ENCODE assay signal across 19 cellular contexts in genomic region chr11:33898957-33899356, GRCh38. TPM values are rescaled to one million over a fixed set of nuclear protein-coding genes. Genes with fewer than 3 reads are reported as not detected.
DNase-seq lines count a peak whose midpoint lies in the region; ATAC-seq and TF ChIP-seq lines count a peak whose summit lies in the region.
"Had no signal": no experiment of that assay in that cellular context is flagged by ENCODE, and none has a peak within 500 bp of the region (broad histone marks: within the 10 kb centered on the region; RNA-seq: fewer than 3 reads in every experiment).

No MANE protein-coding gene starts in this region.

- intact Hi-C loops in activated CD4-positive, alpha-beta T cell treated with anti-CD3 and anti-CD28 coated beads, Interleukin-2, amount 10 ng/mL, durations not matched to agents 24 days and 14 days (cut with micrococcal nuclease): loop anchor here (10.0 kb wide), 1 partner anchor 346 kb away; no protein-coding TSS in a partner anchor
- intact Hi-C loops in Calu3 (cut with micrococcal nuclease; ENCODE audit: unreplicated experiment): no loop called here

- H3K4me3 ChIP-seq in muscle layer of duodenum (ENCODE audit: low read depth in 1 of 2, low read length in 2 of 2) (no peak overlapping the region), thoracic aorta (no peak overlapping the region)
- H3K4me3 ChIP-seq: HAP-1 had no signal

- no peaks in the 10 kb centered on the region for H3K9me3 ChIP-seq in muscle layer of duodenum (ENCODE audit: control insufficient read depth in 1 of 2, low read length in 2 of 2)
- no peaks in the 10 kb centered on the region for H3K9me3 ChIP-seq in thoracic aorta
- H3K9me3 ChIP-seq: HAP-1 had no signal

- H3K27ac Mint-ChIP-seq in endothelial cell (ENCODE audit: unreplicated experiment) (peak overlapping the region; percentile 8), Calu3 (ENCODE audit: unreplicated experiment) (no peak overlapping the region)
- H3K27ac Mint-ChIP-seq in activated CD4-positive, alpha-beta T cell treated with anti-CD3 and anti-CD28 coated beads, Interleukin-2, amount 10 ng/mL, durations not matched to agents 24 days and 14 days: no peak overlapping the region
- H3K27ac Mint-ChIP-seq: activated CD4-positive, alpha-beta memory T cell treated with anti-CD3 and anti-CD28 coated beads, Interleukin-2, amount 10 ng/mL, durations not matched to agents 7 days and 5 days; CD8-positive, alpha-beta T cell; immature natural killer cell; natural killer cell had no signal

- H3K27me3 Mint-ChIP-seq in endothelial cell (ENCODE audit: unreplicated experiment) (no peaks in the 10 kb centered on the region), Calu3 (ENCODE audit: unreplicated experiment) (peaks cover 67% of the 10 kb centered on the region)
- peaks cover 57% of the 10 kb centered on the region for H3K27me3 Mint-ChIP-seq in activated CD4-positive, alpha-beta T cell treated with anti-CD3 and anti-CD28 coated beads, Interleukin-2, amount 10 ng/mL, durations not matched to agents 24 days and 14 days
- H3K27me3 Mint-ChIP-seq: dendritic cell treated with granulocyte-macrophage colony-stimulating factor and Interleukin-4, amounts not matched to agents 40 ng/mL and 50 ng/mL, for 4 days had no signal

- no peaks in the 10 kb centered on the region for H3K27me3 ChIP-seq in muscle layer of duodenum (ENCODE audit: low read depth, low read length)
- H3K27me3 ChIP-seq in thoracic aorta (replicated peaks; ENCODE audit: insufficient read depth): no peaks in the 10 kb centered on the region

- BruUV-seq in Calu3 (replicated peaks; lab: Mats Ljungman, UMichigan): no TSS peak

- CTCF ChIA-PET in RWPE1 (lab: Yijun Ruan, JAX): no interaction called here
- CTCF ChIA-PET in Calu3 (lab: Charles Lee): no interaction called here

- H3K36me3 Mint-ChIP-seq in endothelial cell (ENCODE audit: low read depth, unreplicated experiment): no peaks in the 10 kb centered on the region
- H3K36me3 Mint-ChIP-seq in activated CD4-positive, alpha-beta T cell treated with anti-CD3 and anti-CD28 coated beads, Interleukin-2, amount 10 ng/mL, durations not matched to agents 24 days and 14 days (ENCODE audit: low read depth): no peaks in the 10 kb centered on the region
- H3K36me3 Mint-ChIP-seq in Calu3 (ENCODE audit: insufficient read depth, unreplicated experiment): no peaks in the 10 kb centered on the region
- H3K36me3 Mint-ChIP-seq: CD8-positive, alpha-beta T cell; natural killer cell had no signal

- H3K4me1 ChIP-seq in muscle layer of duodenum (ENCODE audit: control insufficient read depth in 1 of 2, insufficient read depth in 2 of 2, low read length in 2 of 2): peaks cover 5% of the 10 kb centered on the region in 2 donors
- peaks cover 16% of the 10 kb centered on the region in 2 donors for H3K4me1 ChIP-seq in thoracic aorta (ENCODE audit: control insufficient read depth in 1 of 2, low read depth in 2 of 2)
- H3K4me1 ChIP-seq: HAP-1 had no signal

- POLR2A ChIA-PET in RWPE1 (lab: Yijun Ruan, JAX; ENCODE audit: low non-redundant PET): no interaction called here

- TF ChIP-seq CTCF in RWPE1 (conservative IDR thresholded peaks at IDR 0.05; ENCODE audit: low read depth): no peak
- no peak for TF ChIP-seq CTCF in endothelial cell (IDR thresholded peaks at IDR 0.05; ENCODE audit: unreplicated experiment)
- no peak for TF ChIP-seq CTCF in thoracic aorta (IDR thresholded peaks at IDR 0.05)
- TF ChIP-seq CTCF in Calu3 (IDR thresholded peaks at IDR 0.05; ENCODE audit: unreplicated experiment): no peak

- H3K9me3 Mint-ChIP-seq in endothelial cell (ENCODE audit: unreplicated experiment) (no peaks in the 10 kb centered on the region), Calu3 (ENCODE audit: low read depth, unreplicated experiment) (no peaks in the 10 kb centered on the region)
- H3K9me3 Mint-ChIP-seq in activated CD4-positive, alpha-beta T cell treated with anti-CD3 and anti-CD28 coated beads, Interleukin-2, amount 10 ng/mL, durations not matched to agents 24 days and 14 days: no peaks in the 10 kb centered on the region
- H3K9me3 Mint-ChIP-seq: activated CD4-positive, alpha-beta memory T cell treated with anti-CD3 and anti-CD28 coated beads, Interleukin-2, amount 10 ng/mL, durations not matched to agents 7 days and 5 days; CD8-positive, alpha-beta T cell; dendritic cell treated with granulocyte-macrophage colony-stimulating factor and Interleukin-4, amounts not matched to agents 40 ng/mL and 50 ng/mL, for 4 days; natural killer cell had no signal

- ATAC-seq in thoracic aorta (ENCODE audit: insufficient number of reproducible peaks, low FRiP score, low read depth) (no peak), GM18873 (IDR thresholded peaks at IDR 0.05; ENCODE audit: low FRiP score, unreplicated experiment) (no peak)
- ATAC-seq: CD8-positive, alpha-beta T cell; natural killer cell had no signal

- no peaks in the 10 kb centered on the region for H3K36me3 ChIP-seq in muscle layer of duodenum (ENCODE audit: control insufficient read depth in 1 of 2, insufficient read depth in 2 of 2, low read length in 2 of 2)
- no peaks in the 10 kb centered on the region for H3K36me3 ChIP-seq in thoracic aorta
- H3K36me3 ChIP-seq: HAP-1 had no signal

- H3K4me3 Mint-ChIP-seq in endothelial cell (ENCODE audit: unreplicated experiment) (no peak overlapping the region), Calu3 (ENCODE audit: low read depth, unreplicated experiment) (no peak overlapping the region)
- no peak overlapping the region for H3K4me3 Mint-ChIP-seq in activated CD4-positive, alpha-beta T cell treated with anti-CD3 and anti-CD28 coated beads, Interleukin-2, amount 10 ng/mL, durations not matched to agents 24 days and 14 days
- H3K4me3 Mint-ChIP-seq: activated CD4-positive, alpha-beta memory T cell treated with anti-CD3 and anti-CD28 coated beads, Interleukin-2, amount 10 ng/mL, durations not matched to agents 7 days and 5 days; CD8-positive, alpha-beta T cell; dendritic cell treated with granulocyte-macrophage colony-stimulating factor and Interleukin-4, amounts not matched to agents 40 ng/mL and 50 ng/mL, for 4 days; immature natural killer cell; natural killer cell had no signal

- DNase-seq in RWPE1 (ENCODE audit: low spot score) (no peak), endothelial cell (ENCODE audit: low spot score) (no peak), thoracic aorta (ENCODE audit: low spot score) (no peak), ureter (ENCODE audit: low spot score) (no peak), Calu3 (no peak)
- no peak for DNase-seq in activated CD4-positive, alpha-beta T cell treated with anti-CD3 and anti-CD28 coated beads, Interleukin-2, amount 10 ng/mL, durations not matched to agents 24 days and 14 days
- DNase-seq: activated CD4-positive, alpha-beta memory T cell treated with anti-CD3 and anti-CD28 coated beads, Interleukin-2, amount 10 ng/mL, durations not matched to agents 7 days and 5 days; activated CD4-positive, CD25-positive, alpha-beta regulatory T cell; activated gamma-delta T cell; CD8-positive, alpha-beta T cell; GDM1; immature natural killer cell; MM.1S; natural killer cell had no signal

- peak overlapping the region; percentile 91 for H3K27ac ChIP-seq in RWPE1
- H3K27ac ChIP-seq in muscle layer of duodenum (ENCODE audit: low read length): peak overlapping the region; percentile 65
- peak overlapping the region; percentile 18 to 52 for H3K27ac ChIP-seq in thoracic aorta

- H3K4me1 Mint-ChIP-seq in endothelial cell (ENCODE audit: unreplicated experiment) (peaks cover 27% of the 10 kb centered on the region), Calu3 (ENCODE audit: low read depth, unreplicated experiment) (no peaks in the 10 kb centered on the region)
- H3K4me1 Mint-ChIP-seq in activated CD4-positive, alpha-beta T cell treated with anti-CD3 and anti-CD28 coated beads, Interleukin-2, amount 10 ng/mL, durations not matched to agents 24 days and 14 days: peaks cover 3% of the 10 kb centered on the region

RNA-seq across cellular contexts. Expression of gene LMO2, which starts 7.1 kb away (rescaled TPM):
- total RNA-seq in endothelial cell (ENCODE audit: unreplicated experiment) (223 TPM), thoracic aorta (10 to 100 TPM; 37.0 to 74.3 TPM), ureter (14.0 TPM), Calu3 (2022) (0.38 and 1.3 TPM in 2 replicates)
- not detected in 2 replicates for total RNA-seq in activated CD4-positive, alpha-beta T cell treated with anti-CD3 and anti-CD28 coated beads, Interleukin-2, amount 10 ng/mL, durations not matched to agents 24 days and 14 days
- total RNA-seq: activated CD4-positive, alpha-beta memory T cell treated with anti-CD3 and anti-CD28 coated beads, Interleukin-2, amount 10 ng/mL, durations not matched to agents 7 days and 5 days; CD8-positive, alpha-beta T cell; T-helper 2 cell treated with Interferon-gamma antibody and Interleukin-4, amounts not matched to agents 100 ng/mL and 5 ng/mL, for 36 hours had no signal

Comparison
In these comparisons a context has a peak if more than half of its experiments do, and no peak if none do; other contexts are left out.
1. H3K27ac ChIP-seq: peak in every context shown above with its lines; median percentile 91 in RWPE1; 65 in muscle layer of duodenum; 35 in thoracic aorta.